ENCODE assay signal across 29 cellular contexts in genomic region chr7:122633472-122633871, GRCh38.
"Had no signal": no experiment of that assay in that cellular context is flagged by ENCODE, and none has a peak within 500 bp of the region (broad histone marks: within the 10 kb centered on the region; RNA-seq: fewer than 3 reads in every experiment).

No MANE protein-coding gene starts in this region.

- H3K4me2 ChIP-seq: neural progenitor cell had no signal

- H3K4me3 Mint-ChIP-seq: natural killer cell; nephron; neural progenitor cell; stimulated activated effector memory CD8-positive, alpha-beta T cell treated with anti-CD3 and anti-CD28 coated beads, Interleukin-12 subunit alpha, Interleukin-12 subunit beta, amount 100 ng/mL, for 72 hours; stimulated activated naive B cell treated with anti-CD40 and anti-IgM and Interleukin-4, amounts not matched to agents 10 μg/mL and 1 μg/mL and 100 μg/mL, for 72 hours; stimulated activated naive CD8-positive, alpha-beta T cell treated with anti-CD3 and anti-CD28 coated beads, Interleukin-15, Interleukin-2, amounts not matched to agents 100 ng/mL and 50 ng/mL, for 24 hours had no signal

- H3K27me3 Mint-ChIP-seq: progenitor cell of endocrine pancreas; stimulated activated naive B cell treated with anti-CD40 and anti-IgM and Interleukin-4, amounts not matched to agents 10 μg/mL and 1 μg/mL and 100 μg/mL, for 72 hours; stimulated activated naive CD8-positive, alpha-beta T cell treated with anti-CD3 and anti-CD28 coated beads, Interleukin-15, Interleukin-2, amounts not matched to agents 100 ng/mL and 50 ng/mL, for 24 hours had no signal

- H3K27ac Mint-ChIP-seq: natural killer cell; nephron; neural progenitor cell; progenitor cell of endocrine pancreas; stimulated activated effector memory CD8-positive, alpha-beta T cell treated with anti-CD3 and anti-CD28 coated beads, Interleukin-12 subunit alpha, Interleukin-12 subunit beta, amount 100 ng/mL, for 72 hours; stimulated activated naive B cell treated with anti-CD40 and anti-IgM and Interleukin-4, amounts not matched to agents 10 μg/mL and 1 μg/mL and 100 μg/mL, for 72 hours; stimulated activated naive CD8-positive, alpha-beta T cell treated with anti-CD3 and anti-CD28 coated beads, Interleukin-15, Interleukin-2, amounts not matched to agents 100 ng/mL and 50 ng/mL, for 24 hours had no signal

- H3K4me1 ChIP-seq: neural progenitor cell, parathyroid adenoma, psoas muscle, right lobe of liver, sigmoid colon, stomach, thyroid gland, tibial nerve, upper lobe of left lung, vagina had no signal

- H3K27me3 ChIP-seq: neural progenitor cell, ovary, right lobe of liver, sigmoid colon, stomach, thyroid gland, tibial nerve, upper lobe of left lung, vagina had no signal

- H3K4me1 Mint-ChIP-seq: natural killer cell; nephron; neural progenitor cell; stimulated activated effector memory CD8-positive, alpha-beta T cell treated with anti-CD3 and anti-CD28 coated beads, Interleukin-12 subunit alpha, Interleukin-12 subunit beta, amount 100 ng/mL, for 72 hours; stimulated activated naive B cell treated with anti-CD40 and anti-IgM and Interleukin-4, amounts not matched to agents 10 μg/mL and 1 μg/mL and 100 μg/mL, for 72 hours had no signal

- H3K79me2 ChIP-seq: parathyroid adenoma had no signal

- H3K36me3 ChIP-seq: neural progenitor cell, ovary, right lobe of liver, sigmoid colon, stomach, thoracic aorta, thyroid gland, tibial nerve, upper lobe of left lung, vagina had no signal

- H3K9me3 ChIP-seq: ovary, psoas muscle, right lobe of liver, sigmoid colon, stomach, thoracic aorta, thyroid gland, upper lobe of left lung, vagina had no signal

- H3K27ac ChIP-seq: neural progenitor cell, ovary, parathyroid adenoma, psoas muscle, right lobe of liver, sigmoid colon, stomach, thoracic aorta, thyroid gland, tibial nerve, upper lobe of left lung, vagina had no signal

- FAIRE-seq: small intestine, urothelium cell line had no signal

- H3K9ac ChIP-seq: neural progenitor cell, parathyroid adenoma had no signal

- H2AFZ ChIP-seq: neural progenitor cell, parathyroid adenoma had no signal

- DNase-seq: natural killer cell; occipital lobe; ovary; posterior cingulate gyrus; psoas muscle; right cardiac atrium; right lobe of liver; sigmoid colon; small intestine; stimulated activated CD4-positive, alpha-beta T cell treated with anti-CD3 and anti-CD28 coated beads, Interleukin-15, amount 100 ng/mL, for 24 hours; stimulated activated CD4-positive, alpha-beta T cell treated with anti-CD3 and anti-CD28 coated beads, Interleukin-2, amount 100 ng/mL, for 24 hours; stimulated activated CD4-positive, alpha-beta T cell treated with anti-CD3 and anti-CD28 coated beads, Interleukin-2, amount 100 ng/mL, for 48 hours; stimulated activated CD4-positive, alpha-beta T cell treated with anti-CD3 and anti-CD28 coated beads, Interleukin-4, amount 100 ng/mL, for 24 hours; stimulated activated naive B cell treated with anti-CD40 and anti-IgM and Interleukin-4, amounts not matched to agents 10 μg/mL and 1 μg/mL and 100 μg/mL, for 72 hours; stimulated activated naive CD4-positive, alpha-beta T cell treated with Interleukin-2 at 50 U/mL for 16 hours; stomach; thyroid gland; trophoblast cell; upper lobe of left lung had no signal

- ATAC-seq: natural killer cell; psoas muscle; right cardiac atrium; right lobe of liver; stimulated activated effector memory CD8-positive, alpha-beta T cell treated with anti-CD3 and anti-CD28 coated beads, Interleukin-12 subunit alpha, Interleukin-12 subunit beta, amount 100 ng/mL, for 72 hours; stimulated activated naive B cell treated with anti-CD40 and anti-IgM and Interleukin-4, amounts not matched to agents 10 μg/mL and 1 μg/mL and 100 μg/mL, for 72 hours had no signal

- H3K36me3 Mint-ChIP-seq: natural killer cell; neural progenitor cell; stimulated activated effector memory CD8-positive, alpha-beta T cell treated with anti-CD3 and anti-CD28 coated beads, Interleukin-12 subunit alpha, Interleukin-12 subunit beta, amount 100 ng/mL, for 72 hours; stimulated activated naive B cell treated with anti-CD40 and anti-IgM and Interleukin-4, amounts not matched to agents 10 μg/mL and 1 μg/mL and 100 μg/mL, for 72 hours had no signal

- H3K4me3 ChIP-seq: neural progenitor cell, ovary, psoas muscle, right lobe of liver, sigmoid colon, stomach, thoracic aorta, thyroid gland, tibial nerve, upper lobe of left lung, vagina had no signal
